Comparison of ENCODE assay signal across 8 cellular contexts in the genomic region with DNA sequence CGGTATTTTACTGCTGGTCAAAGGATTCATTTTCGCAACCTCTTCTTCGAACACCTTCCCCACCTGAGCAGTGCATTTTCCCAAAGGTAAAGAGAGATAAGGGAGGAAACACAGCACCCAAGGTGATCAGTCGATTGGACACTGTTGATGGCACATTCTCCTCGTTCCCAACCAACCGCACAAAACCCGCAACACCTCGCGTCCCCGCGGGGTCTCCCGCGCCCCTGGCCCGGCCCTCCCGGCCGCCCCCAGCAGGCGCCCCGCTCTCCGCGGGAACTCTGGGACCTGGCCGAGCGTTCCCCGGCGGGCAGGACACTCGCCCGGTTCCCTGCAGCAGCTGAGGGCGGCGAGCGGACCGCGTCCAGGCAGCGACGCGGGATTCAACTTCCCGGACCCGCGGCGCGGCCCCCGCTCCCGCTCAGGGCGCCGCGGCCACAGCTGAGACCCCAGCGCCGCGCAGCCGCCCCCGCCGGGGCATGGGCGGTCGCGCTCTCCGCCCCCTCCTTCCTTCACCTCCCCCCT. TPM values are rescaled to one million over a fixed set of nuclear protein-coding genes. Genes with fewer than 3 reads are reported as not detected.
A peak's percentile ranks its signal among the peaks of the same experiment; 100 is the strongest.
DNase-seq lines count a peak whose midpoint lies in the region; ATAC-seq and TF ChIP-seq lines count a peak whose summit lies in the region.

No MANE protein-coding gene starts in this region.

- POLR2A ChIA-PET in AG04450 (lab: Yijun Ruan, JAX) = no interaction called here

- no peaks in the 10 kb centered on the region for H3K27me3 ChIP-seq in AG04450 (ENCODE audit: control insufficient read depth, insufficient read depth, low read length)
- peaks cover 0 to 6% of the 10 kb centered on the region in 2 donors for H3K27me3 ChIP-seq in body of pancreas
- no peaks in the 10 kb centered on the region for H3K27me3 ChIP-seq in kidney epithelial cell (ENCODE audit: control insufficient read depth, insufficient read depth, low read length)
- peaks cover 0 to 11% (median 11%) of the 10 kb centered on the region in 5 donors for H3K27me3 ChIP-seq in subcutaneous abdominal adipose tissue (ENCODE audit: control insufficient read depth in 5 of 5, insufficient read depth in 4 of 5, low read length in 5 of 5)

- H3K4me3 ChIP-seq in AG04450 (ENCODE audit: low read depth, low read length) (peak overlapping the region; percentile 89), body of pancreas (peak overlapping the region; percentile 49 to 70), kidney epithelial cell (ENCODE audit: low read depth, low read length) (peak overlapping the region; percentile 88), subcutaneous abdominal adipose tissue (ENCODE audit: low read depth in 1 of 5, low read length in 5 of 5) (peak overlapping the region; percentile 70 to 90 (median 72))

- peak overlapping the region in 4 of 5 donors; percentile 26 to 66 (median 48) for H3K9ac ChIP-seq in subcutaneous abdominal adipose tissue (ENCODE audit: low read length in 5 of 5)

- CTCF ChIA-PET in AG04450 (lab: Charles Lee) = no interaction called here

- DNase-seq in AG04450 (ENCODE audit: low read depth, low spot score) (no peak), body of pancreas (no peak), kidney epithelial cell (ENCODE audit: low read depth) (no peak), MV-4-11 (lab: John Stamatoyannopoulos, UW) (no peak), putamen (ENCODE audit: low spot score) (no peak)

- no peaks in the 10 kb centered on the region for H3K36me3 ChIP-seq in body of pancreas (replicated peaks in 1 of 2; ENCODE audit: insufficient read depth in 1 of 2, low read depth in 2 of 2)
- H3K36me3 ChIP-seq in kidney epithelial cell (ENCODE audit: control insufficient read depth, insufficient read depth, low read length) = no peaks in the 10 kb centered on the region
- no peaks in the 10 kb centered on the region for H3K36me3 ChIP-seq in subcutaneous abdominal adipose tissue (ENCODE audit: control insufficient read depth in 5 of 5, insufficient read depth in 5 of 5, low read length in 5 of 5)

- no peak for TF ChIP-seq CTCF in AG04450 (IDR thresholded peaks at IDR 0.05; ENCODE audit: low read depth, low read length)
- no peak for TF ChIP-seq CTCF in body of pancreas (IDR thresholded peaks at IDR 0.05)
- TF ChIP-seq CTCF in kidney epithelial cell (IDR thresholded peaks at IDR 0.05; ENCODE audit: insufficient read depth, low read length, poor library complexity, severe bottlenecking) = no peak

- no peaks in the 10 kb centered on the region; the same call in 1 of the 2 replicates for H3K9me3 ChIP-seq in AG04450 (ENCODE audit: control insufficient read depth, insufficient read depth, low read length)
- no peaks in the 10 kb centered on the region for H3K9me3 ChIP-seq in body of pancreas
- no peaks in the 10 kb centered on the region for H3K9me3 ChIP-seq in subcutaneous abdominal adipose tissue (ENCODE audit: control insufficient read depth in 5 of 5, low read length in 5 of 5)

- H3K4me1 ChIP-seq in body of pancreas (peaks cover 18% of the 10 kb centered on the region), subcutaneous abdominal adipose tissue (ENCODE audit: control insufficient read depth in 5 of 5, insufficient read depth in 5 of 5, low read length in 5 of 5) (peaks cover 0 to 27% (median 24%) of the 10 kb centered on the region in 5 donors)

- WGBS in body of pancreas, 2 donors = 1% methylated on average over 14 to 51 of the region's 54 CpGs

- intact Hi-C loops in body of pancreas (cut with DNase I) = no loop called here

- ATAC-seq in GM18907 (IDR thresholded peaks at IDR 0.05; ENCODE audit: unreplicated experiment) (peak; percentile 19), HG03354 (IDR thresholded peaks at IDR 0.05; ENCODE audit: poor library complexity, severe bottlenecking, unreplicated experiment) (peak; percentile 23), body of pancreas (peak; percentile 35)

- no peak overlapping the region for H3K27ac ChIP-seq in AG04450 (ENCODE audit: low read depth, low read length)
- peak overlapping the region in 3 of 4 donors; percentile 32 to 76 (median 66) for H3K27ac ChIP-seq in body of pancreas
- H3K27ac ChIP-seq in subcutaneous abdominal adipose tissue (ENCODE audit: low read depth, low read length) = no peak overlapping the region

- no peak for TF ChIP-seq POLR2A in body of pancreas (IDR thresholded peaks at IDR 0.05)

RNA-seq across cellular contexts. Expression of a gene that starts 0.5 kb away (rescaled TPM):
- polyA plus RNA-seq in AG04450 (2011; rRNA removed) = 8.9 and 12.2 TPM in 2 replicates
- polyA minus RNA-seq in AG04450 (2011; rRNA and poly(A)+ RNA removed) = 5.2 and 6.6 TPM in 2 replicates
- total RNA-seq in body of pancreas (1 to 10 TPM in 1 of 2 donors, under 1 TPM in 1; 0.33 to 1.0 TPM), kidney epithelial cell (11.2 and 14.1 TPM in 2 replicates)

Comparison
In these comparisons a context has a peak if more than half of its experiments do, and no peak if none do; other contexts are left out.
1. H3K27ac ChIP-seq: peak in body of pancreas (3 of 4); none in AG04450 (single experiment) and subcutaneous abdominal adipose tissue (single experiment).
2. Peak in every context shown above with its lines, with median percentiles within 50 percentile points of each other: H3K4me3 ChIP-seq and ATAC-seq.